In the genomic region with DNA sequence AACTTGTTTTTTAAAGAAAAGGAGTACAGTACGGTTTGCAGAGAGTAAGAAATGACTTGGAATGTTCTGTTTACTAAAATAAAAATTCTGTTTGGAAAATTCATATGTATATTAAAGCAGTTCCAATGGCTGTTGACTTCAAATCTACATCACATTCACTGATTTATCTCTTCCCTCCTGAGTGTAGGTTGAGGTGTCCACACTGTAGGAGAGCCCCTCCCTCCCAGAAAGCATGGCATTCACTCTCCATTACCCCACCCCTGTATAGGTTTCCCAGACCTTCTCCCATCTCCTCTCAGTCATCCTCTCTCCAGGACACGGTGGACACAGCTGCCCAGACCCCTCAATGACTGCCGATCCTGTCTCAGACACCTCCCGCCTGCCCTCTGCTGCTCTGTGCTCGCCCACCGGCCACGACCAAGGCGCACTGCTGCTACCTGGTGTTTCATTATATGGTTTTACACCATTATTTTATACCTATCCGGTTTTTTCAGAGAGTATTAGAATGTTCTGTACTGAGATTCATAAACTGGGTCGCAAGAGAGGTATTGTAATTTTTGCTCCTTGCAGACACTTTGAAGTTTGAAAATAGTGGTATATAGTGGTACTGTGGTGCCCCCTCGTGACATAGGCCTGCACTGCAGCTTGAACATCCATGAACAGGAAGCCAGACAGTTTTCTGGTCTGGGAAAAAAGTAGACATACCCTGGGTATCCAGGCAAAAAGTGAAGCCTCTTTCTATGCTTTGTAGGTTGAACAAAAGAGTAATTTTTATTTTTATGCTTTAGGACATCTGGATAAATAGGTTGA, we compare ENCODE assay signal across 8 cellular contexts. TPM values are rescaled to one million over a fixed set of nuclear protein-coding genes. Genes with fewer than 3 reads are reported as not detected.
A peak's percentile ranks its signal among the peaks of the same experiment; 100 is the strongest.
DNase-seq lines count a peak whose midpoint lies in the region; ATAC-seq, FAIRE-seq and TF ChIP-seq lines count a peak whose summit lies in the region.

No MANE protein-coding gene starts in this region.

- H3K4me1 ChIP-seq in ACC112 (ENCODE audit: control insufficient read depth, insufficient read depth, low read length, unreplicated experiment) (no peaks in the 10 kb centered on the region), Peyer's patch (no peaks in the 10 kb centered on the region), foreskin keratinocyte (no peaks in the 10 kb centered on the region), pancreas (no peaks in the 10 kb centered on the region)

- H2AFZ ChIP-seq in ACC112 (ENCODE audit: low read length, unreplicated experiment) = peak overlapping the region; percentile 60

- H3K79me2 ChIP-seq in ACC112 (ENCODE audit: control insufficient read depth, insufficient read depth, low read length, unreplicated experiment) = no peaks in the 10 kb centered on the region

- intact Hi-C loops in pancreas (cut with DNase I) = loop anchor here in 2 of 3 donors (10.0 kb wide), 2 partner anchors 221 to 231 kb away; no protein-coding TSS in a partner anchor

- peak; percentile 5 for DNase-seq in GM12892 (ENCODE audit: insufficient read length)
- peak; percentile 42 to 72 (median 56) for DNase-seq in Peyer's patch
- peak; percentile 21 for DNase-seq in activated effector memory CD4-positive, alpha-beta T cell treated with Interleukin-2 at 50 U/mL for 16 hours
- DNase-seq in foreskin keratinocyte = no peak
- peak; percentile 24 to 87 (median 69) for DNase-seq in pancreas

- H3K27ac ChIP-seq in ACC112 (ENCODE audit: low read depth, low read length) (no peak overlapping the region), Peyer's patch (no peak overlapping the region), foreskin keratinocyte (no peak overlapping the region), pancreas (no peak overlapping the region)

- TF ChIP-seq CTCF in Peyer's patch (IDR thresholded peaks at IDR 0.05) (peak in 5 of 6 experiments; percentile 11 to 63 (median 56)), foreskin keratinocyte (conservative IDR thresholded peaks at IDR 0.05) (peak; percentile 74), pancreas (IDR thresholded peaks at IDR 0.05) (peak; percentile 62 to 78 (median 64))

- ATAC-seq in HG03558 (IDR thresholded peaks at IDR 0.05; ENCODE audit: extremely low read depth, unreplicated experiment) (peak; percentile 55), foreskin keratinocyte (peak; percentile 60), pancreas (peak; percentile 72 to 96 (median 92)), GM18519 (IDR thresholded peaks at IDR 0.05; ENCODE audit: low FRiP score, unreplicated experiment) (no peak)

- WGBS in pancreas, 2 donors = 13 to 25% methylated on average over 11 of the region's 11 CpGs

- no peaks in the 10 kb centered on the region for H3K27me3 ChIP-seq in ACC112 (ENCODE audit: insufficient read depth, low read length)
- H3K27me3 ChIP-seq in Peyer's patch = no peaks in the 10 kb centered on the region
- H3K27me3 ChIP-seq in foreskin keratinocyte = peaks cover 6% of the 10 kb centered on the region
- peaks cover 0 to 21% (median 3%) of the 10 kb centered on the region in 4 donors for H3K27me3 ChIP-seq in pancreas

- FAIRE-seq in GM12892 (lab: Jason Lieb, UNC) (peak; percentile 81), pancreas (lab: Jason Lieb, UNC) (peak; percentile 13)

- H3K4me3 ChIP-seq in ACC112 (ENCODE audit: low read depth, low read length) = peak overlapping the region; percentile 69
- no peak overlapping the region for H3K4me3 ChIP-seq in Peyer's patch
- H3K4me3 ChIP-seq in pancreas = no peak overlapping the region

- no peaks in the 10 kb centered on the region for H3K36me3 ChIP-seq in ACC112 (ENCODE audit: insufficient read depth, low read length)
- H3K36me3 ChIP-seq in Peyer's patch = no peaks in the 10 kb centered on the region
- no peaks in the 10 kb centered on the region for H3K36me3 ChIP-seq in pancreas

- TF ChIP-seq POLR2A in GM12892 (IDR thresholded peaks at IDR 0.05; ENCODE audit: low read depth, low read length) (no peak), Peyer's patch (IDR thresholded peaks at IDR 0.05) (no peak)

- H3K9me3 ChIP-seq in Peyer's patch = no peaks in the 10 kb centered on the region
- H3K9me3 ChIP-seq in pancreas = no peaks in the 10 kb centered on the region

RNA-seq across cellular contexts. Expression of gene BEX4, which starts 38.8 kb away (rescaled TPM):
- polyA plus RNA-seq in GM12892 (2012; ENCODE audit: missing spikeins) = 3.6 TPM
- 10 to 100 TPM in 2 of 4 donors, 1 to 10 TPM in 2; 4.4 to 16.5 (median 10.2) TPM for total RNA-seq in Peyer's patch
- 32.1 and 48.2 TPM in 2 replicates for total RNA-seq in foreskin keratinocyte
- 38.9 and 54.9 TPM in 2 replicates for polyA plus RNA-seq in foreskin keratinocyte
- total RNA-seq in pancreas = 10 to 100 TPM in 3 of 6 donors, 1 to 10 TPM in 3; 7.4 to 18.5 (median 9.7) TPM
- polyA plus RNA-seq in pancreas = 10 to 100 TPM; 24.9 to 89.2 TPM

Comparison
In these comparisons a context has a peak if more than half of its experiments do, and no peak if none do; other contexts are left out.
1. DNase-seq: peak in GM12892 (single experiment), Peyer's patch (3 of 3), activated effector memory CD4-positive, alpha-beta T cell treated with Interleukin-2 at 50 U/mL for 16 hours (single experiment) and pancreas (6 of 6); none in foreskin keratinocyte (0 of 2).
2. Peak in every context shown above with its lines, with median percentiles within 50 percentile points of each other: CTCF ChIP-seq.